ENCODE assay signal across 14 cellular contexts in genomic region chr15:66679657-66680108, GRCh38. TPM values are rescaled to one million over a fixed set of nuclear protein-coding genes. Genes with fewer than 3 reads are reported as not detected.
DNase-seq lines count a peak whose midpoint lies in the region; ATAC-seq and TF ChIP-seq lines count a peak whose summit lies in the region.
"Had no signal": no experiment of that assay in that cellular context is flagged by ENCODE, and none has a peak within 500 bp of the region (broad histone marks: within the 10 kb centered on the region; RNA-seq: fewer than 3 reads in every experiment).

No MANE protein-coding gene starts in this region.

- H3K4me3 ChIP-seq in Caco-2 (ENCODE audit: low read depth, low read length), result no peak overlapping the region
- no peak overlapping the region for H3K4me3 ChIP-seq in SJCRH30
- H3K4me3 ChIP-seq in cardiac muscle cell, result no peak overlapping the region
- H3K4me3 ChIP-seq: transverse colon had no signal

- H3K36me3 ChIP-seq in Caco-2 (ENCODE audit: control insufficient read depth, insufficient read depth, low read length) (no peaks in the 10 kb centered on the region; the same call in 1 of the 2 replicates), SJCRH30 (no peaks in the 10 kb centered on the region), cardiac muscle cell (no peaks in the 10 kb centered on the region)
- H3K36me3 ChIP-seq: transverse colon had no signal

- H3K9me3 ChIP-seq in Caco-2 (0 out of 2 replicates have a peak, but pooled peaks cover 7% of the 10 kb centered on the region), SJCRH30 (replicated peaks) (peaks cover 7% of the 10 kb centered on the region; the same call in 1 of the 2 replicates), cardiac muscle cell (ENCODE audit: low read depth) (no peaks in the 10 kb centered on the region)
- H3K9me3 ChIP-seq: transverse colon had no signal

- CTCF ChIA-PET in Caco-2 (lab: Charles Lee), result interaction anchor here (1.7 to 1.8 kb wide), 2 partner anchors 18 to 61 kb away, joined by 6 to 11 read pairs; no protein-coding TSS in a partner anchor

- H3K27me3 ChIP-seq in Caco-2 (replicated peaks; ENCODE audit: control insufficient read depth, insufficient read depth, low read length) (no peaks in the 10 kb centered on the region), SJCRH30 (no peaks in the 10 kb centered on the region), cardiac muscle cell (no peaks in the 10 kb centered on the region)
- H3K27me3 ChIP-seq: transverse colon had no signal

- DNase-seq in Caco-2 (peak; percentile 82 to 91), SJCRH30 (peak; percentile 94 to 95), cardiac muscle cell (ENCODE audit: low read depth in 1 of 2, low spot score in 1 of 2) (peak; percentile 84 to 91), mesothelial cell of epicardium (ENCODE audit: low spot score in 2 of 2, unreplicated experiment in 2 of 2) (peak; percentile 43 to 76), NCI-H128 (lab: John Stamatoyannopoulos, UW; ENCODE audit: unreplicated experiment) (no peak)
- no peak for DNase-seq in effector CD8-positive, alpha-beta T cell (lab: John Stamatoyannopoulos, UW)
- DNase-seq: activated CD4-positive, alpha-beta T cell treated with anti-CD3 and anti-CD28 coated beads for 36 hours; activated T-cell treated with anti-CD3 and anti-CD28 coated beads, Interleukin-2, amount 50 U/mL, for 72 hours; DMS79; hypothalamus; transverse colon had no signal

- H3K27me3 Mint-ChIP-seq in Caco-2 (ENCODE audit: insufficient read depth, unreplicated experiment) (no peaks in the 10 kb centered on the region), mesothelial cell of epicardium (ENCODE audit: low read depth) (no peaks in the 10 kb centered on the region)
- H3K27me3 Mint-ChIP-seq: activated CD4-positive, alpha-beta T cell treated with anti-CD3 and anti-CD28 coated beads for 36 hours had no signal

- BruUV-seq in Caco-2 (replicated peaks; lab: Mats Ljungman, UMichigan), result no TSS peak

- H3K4me3 Mint-ChIP-seq in Caco-2 (ENCODE audit: unreplicated experiment) (peak overlapping the region; percentile 46), mesothelial cell of epicardium (peak overlapping the region; percentile 26)
- H3K4me3 Mint-ChIP-seq: activated CD4-positive, alpha-beta T cell treated with anti-CD3 and anti-CD28 coated beads for 36 hours; activated T-cell treated with anti-CD3 and anti-CD28 coated beads, Interleukin-2, amount 50 U/mL, for 72 hours had no signal

- peaks cover 21% of the 10 kb centered on the region for H3K4me1 Mint-ChIP-seq in Caco-2 (ENCODE audit: low read depth, unreplicated experiment)
- H3K4me1 Mint-ChIP-seq in mesothelial cell of epicardium, result peaks cover 57% of the 10 kb centered on the region

- H3K4me1 ChIP-seq in Caco-2, result peaks cover 29% of the 10 kb centered on the region
- H3K4me1 ChIP-seq in SJCRH30, result peaks cover 24% of the 10 kb centered on the region
- H3K4me1 ChIP-seq in cardiac muscle cell (ENCODE audit: low read depth), result peaks cover 46% of the 10 kb centered on the region

- H3K36me3 Mint-ChIP-seq in Caco-2 (ENCODE audit: insufficient read depth, unreplicated experiment), result peaks cover 6% of the 10 kb centered on the region
- peaks cover 11% of the 10 kb centered on the region for H3K36me3 Mint-ChIP-seq in mesothelial cell of epicardium

- peaks cover 13% of the 10 kb centered on the region for H3K9me3 Mint-ChIP-seq in Caco-2 (ENCODE audit: unreplicated experiment)
- peaks cover 16% of the 10 kb centered on the region for H3K9me3 Mint-ChIP-seq in mesothelial cell of epicardium

- intact Hi-C loops in Caco-2 (cut with micrococcal nuclease; ENCODE audit: unreplicated experiment), result no loop called here

- ATAC-seq in HG02852 (IDR thresholded peaks at IDR 0.05; ENCODE audit: unreplicated experiment) (no peak), HG02970 (IDR thresholded peaks at IDR 0.05; ENCODE audit: low FRiP score, unreplicated experiment) (no peak)
- ATAC-seq: activated CD4-positive, alpha-beta T cell treated with anti-CD3 and anti-CD28 coated beads for 36 hours; activated T-cell treated with anti-CD3 and anti-CD28 coated beads, Interleukin-2, amount 50 U/mL, for 72 hours had no signal

- H3K27ac ChIP-seq in SJCRH30 (peak overlapping the region; percentile 48), cardiac muscle cell (peak overlapping the region; percentile 97)
- H3K27ac ChIP-seq: HL-60, transverse colon had no signal

- TF ChIP-seq CTCF in Caco-2 (IDR thresholded peaks at IDR 0.05; ENCODE audit: insufficient read depth in 1 of 2, low read depth in 1 of 2, low read length in 1 of 2, severe bottlenecking in 1 of 2, unreplicated experiment in 1 of 2) (no peak), cardiac muscle cell (IDR thresholded peaks at IDR 0.05; ENCODE audit: low read depth, low read length) (no peak), mesothelial cell of epicardium (IDR thresholded peaks at IDR 0.05; ENCODE audit: unreplicated experiment) (no peak)

- POLR2A ChIA-PET in Caco-2 (lab: Charles Lee), result no interaction called here

- H3K27ac Mint-ChIP-seq in Caco-2 (ENCODE audit: unreplicated experiment), result peak overlapping the region; percentile 83
- H3K27ac Mint-ChIP-seq in mesothelial cell of epicardium, result peak overlapping the region; percentile 98
- H3K27ac Mint-ChIP-seq: activated CD4-positive, alpha-beta T cell treated with anti-CD3 and anti-CD28 coated beads for 36 hours; activated T-cell treated with anti-CD3 and anti-CD28 coated beads, Interleukin-2, amount 50 U/mL, for 72 hours had no signal

RNA-seq across cellular contexts. Expression of gene SMAD6, which starts 22.4 kb away (rescaled TPM):
- 8.9 and 10.5 TPM in 2 replicates for total RNA-seq in Caco-2 (2022)
- 6.7 and 7.6 TPM in 2 replicates for total RNA-seq in SJCRH30 (2014; rRNA removed; shearing (Covaris generic))
- total RNA-seq in cardiac muscle cell, result 232 and 274 TPM in 2 replicates
- polyA plus RNA-seq in cardiac muscle cell, result 106 and 155 TPM in 2 replicates
- 164 to 176 TPM (median 176 TPM) in 3 replicates for total RNA-seq in mesothelial cell of epicardium

Comparison
In these comparisons a context has a peak if more than half of its experiments do, and no peak if none do; other contexts are left out.
1. DNase-seq: peak in Caco-2 (2 of 2), SJCRH30 (2 of 2), cardiac muscle cell (2 of 2) and mesothelial cell of epicardium (2 of 2); none in NCI-H128 (single experiment) and effector CD8-positive, alpha-beta T cell (single experiment).
2. RNA of gene SMAD6, which starts 22.4 kb away (total RNA-seq): 232 to 274 TPM in cardiac muscle cell and 164 to 176 TPM in mesothelial cell of epicardium; 8.9 to 10.5 TPM in Caco-2 and 6.7 to 7.6 TPM in SJCRH30; every median in the first group is over 10 times any median in the second.